20 cellular contexts compared by ENCODE assay signal in genomic region chr20:36642136-36642535, GRCh38. TPM values are rescaled to one million over a fixed set of nuclear protein-coding genes. Genes with fewer than 3 reads are reported as not detected.
DNase-seq lines count a peak whose midpoint lies in the region; ATAC-seq and TF ChIP-seq lines count a peak whose summit lies in the region.
"Had no signal": no experiment of that assay in that cellular context is flagged by ENCODE, and none has a peak within 500 bp of the region (broad histone marks: within the 10 kb centered on the region; RNA-seq: fewer than 3 reads in every experiment).

No MANE protein-coding gene starts in this region.

- no peak for TF ChIP-seq CTCF in Loucy (conservative IDR thresholded peaks at IDR 0.05; ENCODE audit: low read length)

- peak; percentile 21 for DNase-seq in activated naive CD4-positive, alpha-beta T cell treated with anti-CD3 and anti-CD28 coated beads for 36 hours
- no peak for DNase-seq in activated naive CD4-positive, alpha-beta T cell (lab: John Stamatoyannopoulos, UW)
- DNase-seq in posterior vena cava (ENCODE audit: low spot score), result peak; percentile 15
- no peak for DNase-seq in NCI-H748 (lab: John Stamatoyannopoulos, UW; ENCODE audit: unreplicated experiment)
- no peak for DNase-seq in activated gamma-delta T cell (lab: John Stamatoyannopoulos, UW)
- DNase-seq in stimulated activated CD4-positive, alpha-beta T cell treated with anti-CD3 and anti-CD28 coated beads, Interleukin-4, amount 100 ng/mL, for 1 hour, result no peak
- DNase-seq: activated CD8-positive, alpha-beta memory T cell treated with anti-CD3 and anti-CD28 coated beads, Interleukin-2, amount 50 U/mL, for 4 hours; amygdala; esophagus squamous epithelium; H9; left ventricle myocardium inferior; MG63; NCI-H1694 treated with DMSO at 0.1 percent for 48 hours; NCI-H226; nucleus accumbens; right cardiac atrium; stimulated activated CD4-positive, alpha-beta T cell treated with anti-CD3 and anti-CD28 coated beads, Interleukin-15, amount 100 ng/mL, for 24 hours had no signal

- H3K36me3 Mint-ChIP-seq in activated naive CD4-positive, alpha-beta T cell treated with anti-CD3 and anti-CD28 coated beads for 36 hours (ENCODE audit: low read depth), result peaks cover 43% of the 10 kb centered on the region
- peaks cover 82% of the 10 kb centered on the region for H3K36me3 Mint-ChIP-seq in activated T-helper 17 cell treated with anti-CD3 and anti-CD28 coated beads, Interleukin-2, amount 50 U/mL, for 72 hours (ENCODE audit: low read depth)

- H2AFZ ChIP-seq in Loucy (ENCODE audit: low read length), result no peak overlapping the region

- H3K4me3 Mint-ChIP-seq in activated naive CD4-positive, alpha-beta T cell treated with anti-CD3 and anti-CD28 coated beads for 36 hours, result peak overlapping the region; percentile 25
- H3K4me3 Mint-ChIP-seq in activated T-helper 17 cell treated with anti-CD3 and anti-CD28 coated beads, Interleukin-2, amount 50 U/mL, for 72 hours, result peak overlapping the region; percentile 98
- H3K4me3 Mint-ChIP-seq: H9 had no signal

- CTCF ChIA-PET in activated naive CD4-positive, alpha-beta T cell treated with anti-CD3 and anti-CD28 coated beads for 36 hours (lab: Charles Lee), result no interaction called here

- H3K9me2 ChIP-seq in Loucy (replicated peaks; ENCODE audit: low read depth, low read length), result no peaks in the 10 kb centered on the region

- peaks cover 76% of the 10 kb centered on the region for H3K79me2 ChIP-seq in Loucy (ENCODE audit: insufficient read depth, low read length)

- 0 out of 2 replicates have a peak, but pooled peaks cover 3% of the 10 kb centered on the region for H3F3A ChIP-seq in Loucy (ENCODE audit: low read depth)

- H3K9me3 Mint-ChIP-seq in activated naive CD4-positive, alpha-beta T cell treated with anti-CD3 and anti-CD28 coated beads for 36 hours, result no peaks in the 10 kb centered on the region
- no peaks in the 10 kb centered on the region for H3K9me3 Mint-ChIP-seq in activated T-helper 17 cell treated with anti-CD3 and anti-CD28 coated beads, Interleukin-2, amount 50 U/mL, for 72 hours
- H3K9me3 Mint-ChIP-seq: H9 had no signal

- intact Hi-C loops in activated naive CD4-positive, alpha-beta T cell treated with anti-CD3 and anti-CD28 coated beads for 36 hours (cut with micrococcal nuclease), result loop anchor here (5.0 kb wide), 2 partner anchors 90 to 180 kb away; no protein-coding TSS in a partner anchor
- intact Hi-C loops in posterior vena cava (cut with DNase I), result no loop called here

- peaks cover 49% of the 10 kb centered on the region for H3K4me1 ChIP-seq in Loucy (ENCODE audit: insufficient read depth, low read length, poor library complexity, severe bottlenecking)
- H3K4me1 ChIP-seq: left ventricle myocardium inferior had no signal

- H3K9me3 ChIP-seq in Loucy (ENCODE audit: insufficient read depth, low read depth, low read length), result no peaks in the 10 kb centered on the region
- H3K9me3 ChIP-seq: esophagus squamous epithelium, left ventricle myocardium inferior, MG63 had no signal

- H3K4me1 Mint-ChIP-seq in activated naive CD4-positive, alpha-beta T cell treated with anti-CD3 and anti-CD28 coated beads for 36 hours (ENCODE audit: low read depth), result peaks cover 42% of the 10 kb centered on the region
- peaks cover 15% of the 10 kb centered on the region for H3K4me1 Mint-ChIP-seq in activated T-helper 17 cell treated with anti-CD3 and anti-CD28 coated beads, Interleukin-2, amount 50 U/mL, for 72 hours

- no peaks in the 10 kb centered on the region for H3K27me3 ChIP-seq in Loucy (ENCODE audit: insufficient read depth, low read length, poor library complexity, severe bottlenecking)
- H3K27me3 ChIP-seq: MG63 had no signal

- H4K20me1 ChIP-seq in Loucy (ENCODE audit: insufficient read depth, low read length, poor library complexity, severe bottlenecking), result no peaks in the 10 kb centered on the region

- H3K36me3 ChIP-seq in Loucy (ENCODE audit: insufficient read depth, low read length), result peaks cover 17% of the 10 kb centered on the region; the same call in 1 of the 2 replicates
- H3K36me3 ChIP-seq: esophagus squamous epithelium, left ventricle myocardium inferior, MG63 had no signal

- peak overlapping the region; percentile 100 for H3K4me2 ChIP-seq in Loucy (ENCODE audit: low read depth, low read length, poor library complexity, severe bottlenecking)

- H3K27me3 Mint-ChIP-seq in activated naive CD4-positive, alpha-beta T cell treated with anti-CD3 and anti-CD28 coated beads for 36 hours (ENCODE audit: low read depth), result no peaks in the 10 kb centered on the region
- H3K27me3 Mint-ChIP-seq in activated T-helper 17 cell treated with anti-CD3 and anti-CD28 coated beads, Interleukin-2, amount 50 U/mL, for 72 hours, result no peaks in the 10 kb centered on the region

- peak overlapping the region; percentile 91 for H3K4me3 ChIP-seq in Loucy (ENCODE audit: low read length, poor library complexity, severe bottlenecking)
- H3K4me3 ChIP-seq: esophagus squamous epithelium, left ventricle myocardium inferior, MG63 had no signal

- ATAC-seq in activated T-helper 17 cell treated with anti-CD3 and anti-CD28 coated beads, Interleukin-2, amount 50 U/mL, for 72 hours (replicated peaks), result peak; percentile 13
- ATAC-seq: right cardiac atrium had no signal

- peak overlapping the region; percentile 98 for H3K27ac Mint-ChIP-seq in activated naive CD4-positive, alpha-beta T cell treated with anti-CD3 and anti-CD28 coated beads for 36 hours
- peak overlapping the region; percentile 85 for H3K27ac Mint-ChIP-seq in activated T-helper 17 cell treated with anti-CD3 and anti-CD28 coated beads, Interleukin-2, amount 50 U/mL, for 72 hours

- peak overlapping the region; percentile 96 for H3K9ac ChIP-seq in Loucy (ENCODE audit: low read depth, low read length, poor library complexity, severe bottlenecking)

RNA-seq across cellular contexts. Expression of gene SLA2, which starts 3.9 kb away (rescaled TPM):
- 10 to 100 TPM; 44.1 TPM for total RNA-seq in activated naive CD4-positive, alpha-beta T cell treated with anti-CD3 and anti-CD28 coated beads for 36 hours
- total RNA-seq in activated T-helper 17 cell treated with anti-CD3 and anti-CD28 coated beads, Interleukin-2, amount 50 U/mL, for 72 hours, result 10 to 100 TPM; 42.4 to 43.7 TPM
- under 1 TPM; 0.38 to 0.46 TPM for total RNA-seq in posterior vena cava
- total RNA-seq: glomerular endothelial cell had no signal

RNA-seq across cellular contexts. Expression of gene RAB5IF, which starts 36.6 kb away (rescaled TPM):
- total RNA-seq in activated naive CD4-positive, alpha-beta T cell treated with anti-CD3 and anti-CD28 coated beads for 36 hours, result 10 to 100 TPM; 79.8 to 85.9 TPM
- 100 to 1,000 TPM in 1 of 2 donors, 10 to 100 TPM in 1; 60.8 to 186 TPM for total RNA-seq in activated T-helper 17 cell treated with anti-CD3 and anti-CD28 coated beads, Interleukin-2, amount 50 U/mL, for 72 hours
- total RNA-seq in posterior vena cava, result 10 to 100 TPM; 50.0 to 56.0 TPM

Comparison
In these comparisons a context has a peak if more than half of its experiments do, and no peak if none do; other contexts are left out.
1. DNase-seq: peak in activated naive CD4-positive, alpha-beta T cell treated with anti-CD3 and anti-CD28 coated beads for 36 hours (single experiment) and posterior vena cava (single experiment); none in activated naive CD4-positive, alpha-beta T cell (0 of 4), NCI-H748 (single experiment), activated gamma-delta T cell (single experiment) and stimulated activated CD4-positive, alpha-beta T cell treated with anti-CD3 and anti-CD28 coated beads, Interleukin-4, amount 100 ng/mL, for 1 hour (single experiment).
2. RNA of gene SLA2, which starts 3.9 kb away (total RNA-seq): 44.1 TPM in activated naive CD4-positive, alpha-beta T cell treated with anti-CD3 and anti-CD28 coated beads for 36 hours and 42.4 to 43.7 TPM in activated T-helper 17 cell treated with anti-CD3 and anti-CD28 coated beads, Interleukin-2, amount 50 U/mL, for 72 hours; 0.38 to 0.46 TPM in posterior vena cava; every median in the first group is over 10 times any median in the second.